In genomic region chr1:43933386-43934278, GRCh38 we compare ENCODE assay signal across 8 cellular contexts. TPM values are rescaled to one million over a fixed set of nuclear protein-coding genes. Genes with fewer than 3 reads are reported as not detected.
A peak's percentile ranks its signal among the peaks of the same experiment; 100 is the strongest.
DNase-seq lines count a peak whose midpoint lies in the region; ATAC-seq and TF ChIP-seq lines count a peak whose summit lies in the region.

Gene ARTN (plus strand): TSS chr1:43933801. CDS start chr1:43935657, 1,856 bp downstream.

- H3K27me3 ChIP-seq in GM06990 (replicated peaks; ENCODE audit: control insufficient read depth, insufficient read depth, low read length) = no peaks in the 10 kb centered on the region
- H3K27me3 ChIP-seq in endodermal cell (ENCODE audit: control insufficient read depth, insufficient read depth, low read length, poor library complexity, severe bottlenecking) = peaks cover 34% of the 10 kb centered on the region
- H3K27me3 ChIP-seq in WERI-Rb-1 (ENCODE audit: insufficient read depth, low read depth, severe bottlenecking) = no peaks in the 10 kb centered on the region

- WGBS in endodermal cell (ENCODE audit: insufficient coverage in 1 of 2, insufficient read length in 1 of 2), 2 experiments = 17 to 22% methylated on average over 24 to 48 of the region's 48 CpGs

- peak within 1 kb of the TSS; percentile 62 for H3K4me3 Mint-ChIP-seq in endodermal cell
- H3K4me3 Mint-ChIP-seq in nephron progenitor cell = peak within 1 kb of the TSS; percentile 84

- H3K4me1 Mint-ChIP-seq in endodermal cell (peaks cover 16% of the 10 kb centered on the region), nephron progenitor cell (peaks cover 16% of the 10 kb centered on the region)

- no peaks in the 10 kb centered on the region for H3K36me3 Mint-ChIP-seq in endodermal cell (ENCODE audit: low read depth)
- peaks cover 6% of the 10 kb centered on the region for H3K36me3 Mint-ChIP-seq in nephron progenitor cell (ENCODE audit: low read depth)

- no peaks in the 10 kb centered on the region; the same call in 1 of the 2 replicates for H3K36me3 ChIP-seq in GM06990 (ENCODE audit: control insufficient read depth, insufficient read depth, low read length)
- no peaks in the 10 kb centered on the region for H3K36me3 ChIP-seq in endodermal cell (ENCODE audit: control insufficient read depth, insufficient read depth, low read length)
- no peaks in the 10 kb centered on the region for H3K36me3 ChIP-seq in WERI-Rb-1

- DNase-seq in GM06990 (ENCODE audit: extremely low read depth, insufficient read length) (no peak), NCI-H526 treated with DMSO at 0.1 percent for 48 hours (lab: John Stamatoyannopoulos, UW) (peak; percentile 65), endodermal cell (peak; percentile 91), nephron progenitor cell (peak; percentile 73), NOMO-1 treated with dmso at 0.1 percent for 144 hours (lab: John Stamatoyannopoulos, UW; ENCODE audit: unreplicated experiment) (no peak), WERI-Rb-1 (no peak)

- H3K9me3 Mint-ChIP-seq in endodermal cell (no peaks in the 10 kb centered on the region), nephron progenitor cell (no peaks in the 10 kb centered on the region)

- ATAC-seq in GM21360 (IDR thresholded peaks at IDR 0.05; ENCODE audit: unreplicated experiment) (no peak), HG02885 (IDR thresholded peaks at IDR 0.05; ENCODE audit: poor library complexity, unreplicated experiment) (no peak)

- no peaks in the 10 kb centered on the region for H3K4me1 ChIP-seq in endodermal cell (ENCODE audit: control insufficient read depth, insufficient read depth, low read length)

- H3K9me3 ChIP-seq in endodermal cell (ENCODE audit: control insufficient read depth, low read length) (no peaks in the 10 kb centered on the region), WERI-Rb-1 (ENCODE audit: severe bottlenecking) (no peaks in the 10 kb centered on the region)

- H3K27ac ChIP-seq in endodermal cell (ENCODE audit: low read depth, low read length) (no peak within 1 kb of the TSS), WERI-Rb-1 (no peak within 1 kb of the TSS)

- no peak within 1 kb of the TSS for H3K9ac ChIP-seq in endodermal cell (ENCODE audit: extremely low read depth, low read length, poor library complexity, severe bottlenecking)

- H3K4me3 ChIP-seq in GM06990 (replicated peaks; ENCODE audit: low read depth, low read length) (peak within 1 kb of the TSS; percentile 10), endodermal cell (ENCODE audit: low read length) (peak within 1 kb of the TSS; percentile 73), WERI-Rb-1 (ENCODE audit: low read depth, low read length) (no peak within 1 kb of the TSS)

- TF ChIP-seq CTCF in GM06990 (IDR thresholded peaks at IDR 0.05; ENCODE audit: insufficient read depth, low read length, poor library complexity, severe bottlenecking) = no peak
- no peak for TF ChIP-seq CTCF in endodermal cell (conservative IDR thresholded peaks at IDR 0.05)
- TF ChIP-seq CTCF in nephron progenitor cell (IDR thresholded peaks at IDR 0.05) = no peak
- no peak for TF ChIP-seq CTCF in WERI-Rb-1 (IDR thresholded peaks at IDR 0.05; ENCODE audit: low read depth, low read length)

- H3K27me3 Mint-ChIP-seq in endodermal cell (ENCODE audit: insufficient read depth) (peaks cover 35% of the 10 kb centered on the region), nephron progenitor cell (ENCODE audit: low read depth, poor library complexity) (peaks cover 57% of the 10 kb centered on the region)

- H3K27ac Mint-ChIP-seq in endodermal cell (peak within 1 kb of the TSS; percentile 61), nephron progenitor cell (no peak within 1 kb of the TSS)

RNA-seq across cellular contexts. Expression of gene ARTN, which starts in this region (rescaled TPM):
- 1 to 10 TPM; 3.3 to 4.4 TPM for total RNA-seq in endodermal cell
- polyA plus RNA-seq in endodermal cell (2013, experiment 1 of 2) = 0.85 TPM
- 0.70 TPM for polyA plus RNA-seq in endodermal cell (2013, experiment 2 of 2)

Comparison
In these comparisons a context has a peak if more than half of its experiments do, and no peak if none do; other contexts are left out.
1. DNase-seq: peak in NCI-H526 treated with DMSO at 0.1 percent for 48 hours (single experiment), endodermal cell (single experiment) and nephron progenitor cell (single experiment); none in GM06990 (single experiment), NOMO-1 treated with dmso at 0.1 percent for 144 hours (single experiment) and WERI-Rb-1 (single experiment).